Comparison of ENCODE assay signal across 22 cellular contexts in genomic region chr17:29746669-29747068, GRCh38.
"Had no signal": no experiment of that assay in that cellular context is flagged by ENCODE, and none has a peak within 500 bp of the region (broad histone marks: within the 10 kb centered on the region; RNA-seq: fewer than 3 reads in every experiment).

No MANE protein-coding gene starts in this region.

- DNase-seq: activated CD4-positive, alpha-beta T cell treated with anti-CD3 and anti-CD28 coated beads for 4 hours; activated CD8-positive, alpha-beta memory T cell treated with anti-CD3 and anti-CD28 coated beads, Interleukin-2, amount 50 U/mL, for 4 hours; activated effector memory CD4-positive, alpha-beta T cell treated with anti-CD3 and anti-CD28 coated beads, Interleukin-2, amount 50 U/mL, for 16 hours; activated T-cell treated with anti-CD3 and anti-CD28 coated beads, Interleukin-2, amount 50 U/mL, for 48 hours; amniotic stem cell; caudate nucleus; dorsolateral prefrontal cortex; foreskin keratinocyte; kidney; mesendoderm; naive thymus-derived CD4-positive, alpha-beta T cell; pancreas; stimulated activated CD4-positive, alpha-beta T cell treated with anti-CD3 and anti-CD28 coated beads, Interleukin-4, amount 100 ng/mL, for 24 hours; stomach; SW 1271; T-helper 2 cell; testis; WERI-Rb-1 had no signal

- H3K4me3 Mint-ChIP-seq: stimulated activated effector memory CD8-positive, alpha-beta T cell treated with anti-CD3 and anti-CD28 coated beads, Interleukin-12 subunit alpha, Interleukin-12 subunit beta, amount 100 ng/mL, for 72 hours; type B pancreatic cell had no signal

- H3K4me3 ChIP-seq: dorsolateral prefrontal cortex, pancreas, stomach, testis had no signal

- H3K36me3 ChIP-seq: pancreas, WERI-Rb-1 had no signal

- H3K27me3 ChIP-seq: dorsolateral prefrontal cortex, foreskin keratinocyte, pancreas, stomach, testis had no signal

- H3K36me3 Mint-ChIP-seq: type B pancreatic cell had no signal

- ATAC-seq: activated naive CD4-positive, alpha-beta T cell treated with anti-CD3 and anti-CD28 coated beads, Interleukin-2, amount 50 U/mL, for 72 hours; foreskin keratinocyte; naive thymus-derived CD4-positive, alpha-beta T cell; pancreas; sciatic nerve; stimulated activated effector memory CD8-positive, alpha-beta T cell treated with anti-CD3 and anti-CD28 coated beads, Interleukin-12 subunit alpha, Interleukin-12 subunit beta, amount 100 ng/mL, for 72 hours had no signal

- H3K27ac Mint-ChIP-seq: stimulated activated effector memory CD8-positive, alpha-beta T cell treated with anti-CD3 and anti-CD28 coated beads, Interleukin-12 subunit alpha, Interleukin-12 subunit beta, amount 100 ng/mL, for 72 hours; type B pancreatic cell had no signal

- H3K9me3 ChIP-seq: pancreas, stomach, testis had no signal

- H3K27ac ChIP-seq: foreskin keratinocyte, pancreas, stomach, testis, WERI-Rb-1 had no signal

- H3K27me3 Mint-ChIP-seq: naive thymus-derived CD4-positive, alpha-beta T cell; type B pancreatic cell had no signal

- H3K9me3 Mint-ChIP-seq: activated naive CD4-positive, alpha-beta T cell treated with anti-CD3 and anti-CD28 coated beads, Interleukin-2, amount 50 U/mL, for 72 hours; stimulated activated effector memory CD8-positive, alpha-beta T cell treated with anti-CD3 and anti-CD28 coated beads, Interleukin-12 subunit alpha, Interleukin-12 subunit beta, amount 100 ng/mL, for 72 hours; type B pancreatic cell had no signal
